11 cellular contexts compared by ENCODE assay signal in genomic region chr5:150082364-150082763, GRCh38. TPM values are rescaled to one million over a fixed set of nuclear protein-coding genes. Genes with fewer than 3 reads are reported as not detected.
DNase-seq lines count a peak whose midpoint lies in the region; ATAC-seq and TF ChIP-seq lines count a peak whose summit lies in the region.
"Had no signal": no experiment of that assay in that cellular context is flagged by ENCODE, and none has a peak within 500 bp of the region (broad histone marks: within the 10 kb centered on the region; RNA-seq: fewer than 3 reads in every experiment).

No MANE protein-coding gene starts in this region.

- TF ChIP-seq CTCF in left ventricle myocardium inferior (IDR thresholded peaks at IDR 0.05; ENCODE audit: borderline replicate concordance): no peak
- TF ChIP-seq CTCF in endodermal cell (conservative IDR thresholded peaks at IDR 0.05): no peak
- no peak for TF ChIP-seq CTCF in upper lobe of left lung (IDR thresholded peaks at IDR 0.05)

- H3K4me3 Mint-ChIP-seq in endodermal cell: no peak overlapping the region
- H3K4me3 Mint-ChIP-seq: stimulated activated naive CD8-positive, alpha-beta T cell treated with anti-CD3 and anti-CD28 coated beads, Interleukin-15, Interleukin-2, amounts not matched to agents 100 ng/mL and 50 ng/mL, for 24 hours had no signal

- ATAC-seq in Right ventricle myocardium superior (ENCODE audit: poor library complexity) (no peak), HG03045 (IDR thresholded peaks at IDR 0.05; ENCODE audit: unreplicated experiment) (peak; percentile 16), upper lobe of left lung (ENCODE audit: low FRiP score in 2 of 2) (no peak), HG03025 (IDR thresholded peaks at IDR 0.05; ENCODE audit: low FRiP score, unreplicated experiment) (no peak)
- ATAC-seq: HCT116 had no signal

- H3K4me1 Mint-ChIP-seq in endodermal cell: peaks cover 19% of the 10 kb centered on the region

- intact Hi-C loops in left ventricle myocardium inferior (cut with micrococcal nuclease): no loop called here
- intact Hi-C loops in Right ventricle myocardium superior (cut with DNase I): no loop called here

- TF ChIP-seq EP300 in upper lobe of left lung (IDR thresholded peaks at IDR 0.05): no peak

- TF ChIP-seq POLR2A in upper lobe of left lung (IDR thresholded peaks at IDR 0.05): no peak

- H3K9ac ChIP-seq in endodermal cell (ENCODE audit: extremely low read depth, low read length, poor library complexity, severe bottlenecking): no peak overlapping the region

- H3K27me3 Mint-ChIP-seq in endodermal cell (ENCODE audit: insufficient read depth): peaks cover 11% of the 10 kb centered on the region

- H3K36me3 Mint-ChIP-seq in endodermal cell (ENCODE audit: low read depth): no peaks in the 10 kb centered on the region

- DNase-seq in left ventricle myocardium inferior (no peak), Right ventricle myocardium superior (no peak), endodermal cell (peak; percentile 49), upper lobe of left lung (no peak), DMS114 treated with DMSO at 0.1 percent for 48 hours (lab: John Stamatoyannopoulos, UW; ENCODE audit: unreplicated experiment) (no peak), mesenteric fat pad (ENCODE audit: low spot score) (no peak)
- DNase-seq: NCI-H524 had no signal

- H3K9me3 Mint-ChIP-seq in endodermal cell: no peaks in the 10 kb centered on the region
- H3K9me3 Mint-ChIP-seq: stimulated activated naive CD8-positive, alpha-beta T cell treated with anti-CD3 and anti-CD28 coated beads, Interleukin-15, Interleukin-2, amounts not matched to agents 100 ng/mL and 50 ng/mL, for 24 hours had no signal

- peak overlapping the region; percentile 29 for H3K4me3 ChIP-seq in left ventricle myocardium inferior
- no peak overlapping the region for H3K4me3 ChIP-seq in endodermal cell (ENCODE audit: low read length)
- peak overlapping the region in 1 of 4 donors; percentile 30 for H3K4me3 ChIP-seq in upper lobe of left lung

- H3K9me3 ChIP-seq in left ventricle myocardium inferior (replicated peaks) (no peaks in the 10 kb centered on the region), endodermal cell (ENCODE audit: control insufficient read depth, low read length) (no peaks in the 10 kb centered on the region), upper lobe of left lung (no peaks in the 10 kb centered on the region)

- WGBS in endodermal cell (ENCODE audit: insufficient coverage in 1 of 2, insufficient read length in 1 of 2), 2 experiments: 41 to 57% methylated on average over 3 of the region's 3 CpGs
- WGBS in upper lobe of left lung, 2 donors: 35 to 65% methylated on average over 3 of the region's 3 CpGs

- no peak overlapping the region for H3K27ac Mint-ChIP-seq in endodermal cell
- H3K27ac Mint-ChIP-seq: stimulated activated naive CD8-positive, alpha-beta T cell treated with anti-CD3 and anti-CD28 coated beads, Interleukin-15, Interleukin-2, amounts not matched to agents 100 ng/mL and 50 ng/mL, for 24 hours had no signal

- peaks cover 18% of the 10 kb centered on the region for H3K27me3 ChIP-seq in left ventricle myocardium inferior (ENCODE audit: low read depth)
- no peaks in the 10 kb centered on the region for H3K27me3 ChIP-seq in endodermal cell (ENCODE audit: control insufficient read depth, insufficient read depth, low read length, poor library complexity, severe bottlenecking)
- no peaks in the 10 kb centered on the region for H3K27me3 ChIP-seq in upper lobe of left lung

- H3K27ac ChIP-seq in left ventricle myocardium inferior (replicated peaks) (peak overlapping the region; percentile 39), endodermal cell (ENCODE audit: low read depth, low read length) (no peak overlapping the region), upper lobe of left lung (peak overlapping the region in 3 of 4 donors; percentile 6 to 30 (median 26))

- no peaks in the 10 kb centered on the region for H3K36me3 ChIP-seq in left ventricle myocardium inferior
- H3K36me3 ChIP-seq in endodermal cell (ENCODE audit: control insufficient read depth, insufficient read depth, low read length): no peaks in the 10 kb centered on the region
- H3K36me3 ChIP-seq in upper lobe of left lung: no peaks in the 10 kb centered on the region

- no peaks in the 10 kb centered on the region for H3K4me1 ChIP-seq in left ventricle myocardium inferior
- H3K4me1 ChIP-seq in endodermal cell (ENCODE audit: control insufficient read depth, insufficient read depth, low read length): peaks cover 19% of the 10 kb centered on the region
- H3K4me1 ChIP-seq in upper lobe of left lung: peaks cover 5 to 17% (median 6%) of the 10 kb centered on the region in 4 donors

RNA-seq across cellular contexts. Expression of gene CSF1R, which starts 4.0 kb away (rescaled TPM):
- total RNA-seq in left ventricle myocardium inferior (15.5 TPM), Right ventricle myocardium superior (19.5 TPM), endodermal cell (not detected), upper lobe of left lung (100 to 1,000 TPM in 1 of 6 donors, 10 to 100 TPM in 5; 13.9 to 101 (median 57.9) TPM), mesenteric fat pad (58.6 TPM)
- 0.39 TPM for polyA plus RNA-seq in endodermal cell (2013, experiment 1 of 2)
- not detected for polyA plus RNA-seq in endodermal cell (2013, experiment 2 of 2)

Comparison
In these comparisons a context has a peak if more than half of its experiments do, and no peak if none do; other contexts are left out.
1. RNA of gene CSF1R, which starts 4.0 kb away (total RNA-seq): 13.9 to 101 TPM in upper lobe of left lung, 58.6 TPM in mesenteric fat pad (single experiment), 19.5 TPM in Right ventricle myocardium superior (single experiment) and 15.5 TPM in left ventricle myocardium inferior (single experiment); not detected in endodermal cell; every median in the first group is over 10 times any median in the second.